In the genomic region with DNA sequence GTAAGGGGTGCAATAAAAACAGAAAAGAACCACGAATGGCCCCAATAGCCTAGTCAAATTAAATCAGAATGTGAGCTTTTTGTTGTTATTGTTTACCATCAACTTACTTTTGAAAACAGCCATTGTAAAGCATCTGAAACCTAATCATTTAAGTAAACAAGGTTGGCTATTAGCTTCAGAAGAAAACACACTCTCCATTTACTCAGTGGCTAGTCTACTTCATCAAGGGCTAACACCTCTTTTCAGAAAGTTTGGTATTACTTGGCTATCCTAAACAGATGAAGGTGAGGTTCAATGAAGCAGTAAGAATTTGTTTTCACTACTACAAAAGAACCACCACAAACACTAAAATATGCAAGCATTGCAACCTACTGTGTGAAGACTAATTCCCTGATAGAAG, we compare ENCODE assay signal across 20 cellular contexts.
"Had no signal": no experiment of that assay in that cellular context is flagged by ENCODE, and none has a peak within 500 bp of the region (broad histone marks: within the 10 kb centered on the region; RNA-seq: fewer than 3 reads in every experiment).

No MANE protein-coding gene starts in this region.

- ATAC-seq: activated T-cell treated with anti-CD3 and anti-CD28 coated beads, Interleukin-2, amount 50 U/mL, for 4 hours; activated T-helper 17 cell treated with anti-CD3 and anti-CD28 coated beads, Interleukin-2, amount 50 U/mL, for 72 hours; T-helper 17 cell had no signal

- H3K4me1 Mint-ChIP-seq: activated B cell treated with CpG ODN at 0.5 μM for 24 hours; activated CD4-positive, alpha-beta T cell treated with anti-CD3 and anti-CD28 coated beads, Interleukin-2, amount 10 ng/mL, durations not matched to agents 7 days and 5 days; activated naive CD4-positive, alpha-beta T cell treated with anti-CD3 and anti-CD28 coated beads, Interleukin-2, amount 10 ng/mL, durations not matched to agents 7 days and 5 days; activated naive CD8-positive, alpha-beta T cell treated with anti-CD3 and anti-CD28 coated beads for 36 hours; activated T-helper 17 cell treated with anti-CD3 and anti-CD28 coated beads, Interleukin-2, amount 50 U/mL, for 72 hours; T-helper 17 cell had no signal

- H3K9me3 Mint-ChIP-seq: activated CD4-positive, alpha-beta T cell treated with anti-CD3 and anti-CD28 coated beads, Interleukin-2, amount 10 ng/mL, durations not matched to agents 7 days and 5 days had no signal

- H3K27me3 ChIP-seq: brain microvascular endothelial cell, cardiac muscle cell had no signal

- H2AFZ ChIP-seq: PC-9 had no signal

- H3K27ac ChIP-seq: cardiac muscle cell, PC-9 had no signal

- H3K36me3 Mint-ChIP-seq: activated CD4-positive, alpha-beta memory T cell treated with anti-CD3 and anti-CD28 coated beads for 36 hours; activated naive CD4-positive, alpha-beta T cell treated with anti-CD3 and anti-CD28 coated beads, Interleukin-2, amount 10 ng/mL, durations not matched to agents 7 days and 5 days; activated naive CD8-positive, alpha-beta T cell treated with anti-CD3 and anti-CD28 coated beads for 36 hours had no signal

- H3K36me3 ChIP-seq: brain microvascular endothelial cell, cardiac muscle cell had no signal

- DNase-seq: activated B cell treated with CpG ODN at 0.5 μM for 24 hours; activated CD4-positive, alpha-beta memory T cell treated with anti-CD3 and anti-CD28 coated beads for 36 hours; activated CD4-positive, alpha-beta T cell treated with anti-CD3 and anti-CD28 coated beads for 1 hour; activated CD4-positive, alpha-beta T cell treated with anti-CD3 and anti-CD28 coated beads, Interleukin-2, amount 10 ng/mL, durations not matched to agents 7 days and 5 days; activated CD8-positive, alpha-beta memory T cell treated with anti-CD3 and anti-CD28 coated beads for 24 hours; activated gamma-delta T cell treated with Interleukin-2 at 50 U/mL for 16 hours; activated naive CD4-positive, alpha-beta T cell treated with anti-CD3 and anti-CD28 coated beads, Interleukin-2, amount 10 ng/mL, durations not matched to agents 7 days and 5 days; activated naive CD8-positive, alpha-beta T cell treated with anti-CD3 and anti-CD28 coated beads for 36 hours; activated T-cell treated with anti-CD3 and anti-CD28 coated beads, Interleukin-2, amount 50 U/mL, for 4 hours; KG1; NCI-H1048; NCI-H1694; NCI-H2029; PC-9; SIG-M5; T-helper 17 cell; T-helper 9 cell had no signal

- H3K4me2 ChIP-seq: PC-9 had no signal

- H3K27me3 Mint-ChIP-seq: activated B cell treated with CpG ODN at 0.5 μM for 24 hours; activated CD4-positive, alpha-beta memory T cell treated with anti-CD3 and anti-CD28 coated beads for 36 hours; activated CD4-positive, alpha-beta T cell treated with anti-CD3 and anti-CD28 coated beads, Interleukin-2, amount 10 ng/mL, durations not matched to agents 7 days and 5 days; activated naive CD4-positive, alpha-beta T cell treated with anti-CD3 and anti-CD28 coated beads, Interleukin-2, amount 10 ng/mL, durations not matched to agents 7 days and 5 days; activated naive CD8-positive, alpha-beta T cell treated with anti-CD3 and anti-CD28 coated beads for 36 hours; activated T-helper 17 cell treated with anti-CD3 and anti-CD28 coated beads, Interleukin-2, amount 50 U/mL, for 72 hours; T-helper 17 cell had no signal

- H3K4me3 ChIP-seq: cardiac muscle cell, PC-9 had no signal

- H3K27ac Mint-ChIP-seq: activated B cell treated with CpG ODN at 0.5 μM for 24 hours; activated CD4-positive, alpha-beta memory T cell treated with anti-CD3 and anti-CD28 coated beads for 36 hours; activated CD4-positive, alpha-beta T cell treated with anti-CD3 and anti-CD28 coated beads, Interleukin-2, amount 10 ng/mL, durations not matched to agents 7 days and 5 days; activated naive CD4-positive, alpha-beta T cell treated with anti-CD3 and anti-CD28 coated beads, Interleukin-2, amount 10 ng/mL, durations not matched to agents 7 days and 5 days; activated naive CD8-positive, alpha-beta T cell treated with anti-CD3 and anti-CD28 coated beads for 36 hours; activated T-helper 17 cell treated with anti-CD3 and anti-CD28 coated beads, Interleukin-2, amount 50 U/mL, for 72 hours; T-helper 17 cell had no signal

- H3K4me3 Mint-ChIP-seq: activated B cell treated with CpG ODN at 0.5 μM for 24 hours; activated CD4-positive, alpha-beta memory T cell treated with anti-CD3 and anti-CD28 coated beads for 36 hours; activated CD4-positive, alpha-beta T cell treated with anti-CD3 and anti-CD28 coated beads, Interleukin-2, amount 10 ng/mL, durations not matched to agents 7 days and 5 days; activated naive CD4-positive, alpha-beta T cell treated with anti-CD3 and anti-CD28 coated beads, Interleukin-2, amount 10 ng/mL, durations not matched to agents 7 days and 5 days; activated naive CD8-positive, alpha-beta T cell treated with anti-CD3 and anti-CD28 coated beads for 36 hours; activated T-cell treated with anti-CD3 and anti-CD28 coated beads, Interleukin-2, amount 50 U/mL, for 4 hours; activated T-helper 17 cell treated with anti-CD3 and anti-CD28 coated beads, Interleukin-2, amount 50 U/mL, for 72 hours; T-helper 17 cell had no signal
